In the genomic region with DNA sequence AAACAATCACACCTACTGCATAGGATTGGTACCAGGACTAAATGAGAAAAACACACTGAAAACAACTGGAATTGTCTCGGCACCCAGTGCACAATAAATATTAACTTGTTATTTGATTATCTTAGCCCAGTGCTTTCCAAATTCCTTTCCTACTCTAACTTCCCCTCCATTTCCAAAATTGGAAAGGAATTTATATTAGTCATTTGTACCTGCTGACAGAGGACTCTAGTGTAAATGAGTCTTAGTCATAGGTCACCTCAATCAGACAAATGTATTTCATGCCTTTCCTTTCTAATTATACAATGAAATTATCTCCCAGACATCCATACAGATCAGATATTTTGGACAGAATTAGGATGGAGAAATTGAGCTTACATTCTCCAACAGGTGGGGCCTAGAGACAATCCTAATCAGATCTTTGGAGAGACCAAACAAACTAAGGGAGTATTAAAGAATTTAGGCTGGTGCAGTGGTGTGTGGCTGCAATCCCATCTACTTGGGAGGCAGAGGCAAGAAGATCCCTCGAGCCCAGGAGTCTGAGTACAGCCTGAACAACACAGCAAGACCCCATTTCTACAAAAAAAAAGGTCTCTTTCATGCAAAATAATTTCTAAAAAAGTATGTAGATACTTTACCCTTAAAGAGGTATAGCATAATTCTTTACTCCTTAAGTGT, we compare ENCODE assay signal across 12 cellular contexts. TPM values are rescaled to one million over a fixed set of nuclear protein-coding genes. Genes with fewer than 3 reads are reported as not detected.
DNase-seq lines count a peak whose midpoint lies in the region; ATAC-seq and TF ChIP-seq lines count a peak whose summit lies in the region.
"Had no signal": no experiment of that assay in that cellular context is flagged by ENCODE, and none has a peak within 500 bp of the region (broad histone marks: within the 10 kb centered on the region; RNA-seq: fewer than 3 reads in every experiment).

No MANE protein-coding gene starts in this region.

- H3K4me3 ChIP-seq in PC-3 (ENCODE audit: low read length) (peak overlapping the region; percentile 1; the same call in 1 of the 2 replicates), epithelial cell of proximal tubule (ENCODE audit: low read depth, low read length) (no peak overlapping the region), lung (no peak overlapping the region), uterus (no peak overlapping the region), dorsolateral prefrontal cortex (no peak overlapping the region)

- H3F3A ChIP-seq in PC-3 (ENCODE audit: low read length, unreplicated experiment) = no peaks in the 10 kb centered on the region

- no peak overlapping the region for H3K9ac ChIP-seq in PC-3 (ENCODE audit: low read length)

- intact Hi-C loops in PC-3 (cut with micrococcal nuclease) = no loop called here
- intact Hi-C loops in posterior vena cava (cut with DNase I) = no loop called here
- intact Hi-C loops in uterus (cut with DNase I; ENCODE audit: low total_unique reads) = no loop called here
- intact Hi-C loops in dorsolateral prefrontal cortex (cut with DNase I) = no loop called here

- TF ChIP-seq CTCF in 22Rv1 (IDR thresholded peaks at IDR 0.05) = no peak
- TF ChIP-seq CTCF in PC-3 (conservative IDR thresholded peaks at IDR 0.05; ENCODE audit: low read depth, low read length) = no peak
- no peak for TF ChIP-seq CTCF in epithelial cell of proximal tubule (conservative IDR thresholded peaks at IDR 0.05; ENCODE audit: low read depth, low read length)
- TF ChIP-seq CTCF in lung (IDR thresholded peaks at IDR 0.05; ENCODE audit: control extremely low read depth, extremely low read depth) = no peak
- TF ChIP-seq CTCF in uterus (IDR thresholded peaks at IDR 0.05) = no peak
- no peak for TF ChIP-seq CTCF in dorsolateral prefrontal cortex (IDR thresholded peaks at IDR 0.05 in 54 of 56, conservative IDR thresholded peaks at IDR 0.05 in 2 of 56; ENCODE audit: low read depth in 1 of 56, partially characterized antibody in 56 of 56)

- ATAC-seq in PC-3 = peak; percentile 80
- no peak for ATAC-seq in lung (ENCODE audit: insufficient read depth, low FRiP score)
- ATAC-seq in HG02798 (IDR thresholded peaks at IDR 0.05; ENCODE audit: poor library complexity, unreplicated experiment) = no peak

- H3K4me2 ChIP-seq in PC-3 (ENCODE audit: low read length) = peak overlapping the region; percentile 59

- TF ChIP-seq POLR2A in uterus (IDR thresholded peaks at IDR 0.05) = no peak

- H3K27me3 ChIP-seq in PC-3 (ENCODE audit: low read length) (no peaks in the 10 kb centered on the region), lung (ENCODE audit: control insufficient read depth, insufficient read depth) (no peaks in the 10 kb centered on the region), uterus (no peaks in the 10 kb centered on the region), dorsolateral prefrontal cortex (no peaks in the 10 kb centered on the region)

- 50 to 69% methylated on average over 2 of the region's 2 CpGs for WGBS in lung, 2 donors

- no peaks in the 10 kb centered on the region for H3K9me2 ChIP-seq in PC-3 (replicated peaks; ENCODE audit: low read length)

- H3K27ac ChIP-seq in 22Rv1 (peak overlapping the region; percentile 57), PC-3 (ENCODE audit: low read length) (peak overlapping the region; percentile 18; the same call in 1 of the 2 replicates), lung (ENCODE audit: low read depth in 1 of 2, low read length in 1 of 2) (peak overlapping the region; percentile 30 to 97), uterus (peak overlapping the region in 1 of 2 donors; percentile 63), dorsolateral prefrontal cortex (peak overlapping the region in 2 of 59 donors; percentile 15 to 61)
- H3K27ac ChIP-seq: VCaP had no signal

- POLR2A ChIA-PET in PC-3 (lab: Charles Lee; ENCODE audit: unreplicated experiment) = no interaction called here

- no peak overlapping the region for H2AFZ ChIP-seq in PC-3 (ENCODE audit: low read length)

- H3K4me1 ChIP-seq in PC-3 (ENCODE audit: insufficient read depth, low read length) (peaks cover 26% of the 10 kb centered on the region), lung (ENCODE audit: control insufficient read depth in 2 of 2, insufficient read depth in 2 of 2, low read length in 2 of 2) (peaks cover 6 to 34% of the 10 kb centered on the region in 2 donors), uterus (no peaks in the 10 kb centered on the region)

- H4K20me1 ChIP-seq in PC-3 (ENCODE audit: low read length) = peaks cover 19% of the 10 kb centered on the region; the same call in 1 of the 2 replicates

- H3K36me3 ChIP-seq in PC-3 (ENCODE audit: low read depth, low read length) (no peaks in the 10 kb centered on the region), lung (ENCODE audit: control insufficient read depth in 2 of 2, insufficient read depth in 2 of 2, low read length in 2 of 2) (no peaks in the 10 kb centered on the region), uterus (no peaks in the 10 kb centered on the region)

- BruUV-seq in PC-3 (replicated peaks; lab: Mats Ljungman, UMichigan) = no TSS peak

- CTCF ChIA-PET in PC-3 (lab: Charles Lee) = no interaction called here

- H3K79me2 ChIP-seq in PC-3 (ENCODE audit: low read length) = peaks cover 91% of the 10 kb centered on the region

- DNase-seq in PC-3 = peak; percentile 66
- DNase-seq in epithelial cell of proximal tubule (ENCODE audit: low read depth) = peak; percentile 36
- no peak for DNase-seq in lung (ENCODE audit: low spot score)
- no peak for DNase-seq in posterior vena cava (ENCODE audit: low spot score)
- no peak for DNase-seq in uterus
- no peak for DNase-seq in dorsolateral prefrontal cortex
- DNase-seq: SHP77 had no signal

- H3K9me3 ChIP-seq in PC-3 (ENCODE audit: low read length) = no peaks in the 10 kb centered on the region
- no peaks in the 10 kb centered on the region for H3K9me3 ChIP-seq in lung (ENCODE audit: control insufficient read depth in 2 of 2, insufficient read depth in 1 of 2, low read length in 1 of 2)
- no peaks in the 10 kb centered on the region for H3K9me3 ChIP-seq in uterus

RNA-seq across cellular contexts. Expression of a gene that starts 10.1 kb away (rescaled TPM):
- 30.1 and 31.1 TPM in 2 replicates for total RNA-seq in PC-3 (2014; rRNA removed)
- 14.8 and 21.4 TPM in 2 replicates for total RNA-seq in epithelial cell of proximal tubule
- total RNA-seq in lung = 10 to 100 TPM; 55.7 to 69.2 TPM
- polyA plus RNA-seq in lung = 10 to 100 TPM; 22.1 to 45.8 TPM
- total RNA-seq in posterior vena cava = 100 to 1,000 TPM; 118 to 140 TPM
- 100 to 1,000 TPM in 2 of 4 donors, 10 to 100 TPM in 2; 35.2 to 316 (median 131) TPM for total RNA-seq in uterus
- total RNA-seq in dorsolateral prefrontal cortex = 10 to 100 TPM; 15.3 to 70.0 (median 34.6) TPM

RNA-seq across cellular contexts. Expression of a gene that starts 38.4 kb away (rescaled TPM):
- not detected in 2 replicates for total RNA-seq in PC-3 (2014; rRNA removed)
- total RNA-seq in epithelial cell of proximal tubule = not detected in 2 replicates
- total RNA-seq in lung = not detected
- polyA plus RNA-seq in lung = not detected
- total RNA-seq in posterior vena cava = not detected
- total RNA-seq in uterus = not detected
- total RNA-seq in dorsolateral prefrontal cortex = 1 to 10 TPM in 1 of 120 experiments, not detected in 119; 1.0 TPM
- total RNA-seq: A673, mesothelial cell of epicardium had no signal

Comparison
In these comparisons a context has a peak if more than half of its experiments do, and no peak if none do; other contexts are left out.
1. DNase-seq: peak in PC-3 (single experiment) and epithelial cell of proximal tubule (single experiment); none in lung (single experiment), posterior vena cava (single experiment), uterus (0 of 2) and dorsolateral prefrontal cortex (0 of 10).